Comparison of ENCODE assay signal across 1 cellular context in genomic region chr16:14400978-14401838, GRCh38.
TF ChIP-seq lines count a peak whose summit lies in the region.

No MANE protein-coding gene starts in this region.

TF ChIP-seq in HepG2, 621 proteins besides CTCF, POLR2A, EP300 and RAD21 (continued from another document):
- 0 out of 2 replicates have a peak, but pooled peaks have one; percentile 23 for TF ChIP-seq ZNF563 (CRISPR knock-in tag; IDR thresholded peaks at IDR 0.05)
- 0 out of 2 replicates have a peak, but pooled peaks have one; percentile 19 for TF ChIP-seq ZNF556 (CRISPR knock-in tag; IDR thresholded peaks at IDR 0.05; ENCODE audit: borderline replicate concordance)
- TF ChIP-seq CAMTA2 (CRISPR knock-in tag; IDR thresholded peaks at IDR 0.05; ENCODE audit: borderline replicate concordance): peak; percentile 52; the same call in 1 of the 2 replicates
- TF ChIP-seq ZNF121 (CRISPR knock-in tag; IDR thresholded peaks at IDR 0.05): peak; percentile 92
- TF ChIP-seq, protein P1, sequence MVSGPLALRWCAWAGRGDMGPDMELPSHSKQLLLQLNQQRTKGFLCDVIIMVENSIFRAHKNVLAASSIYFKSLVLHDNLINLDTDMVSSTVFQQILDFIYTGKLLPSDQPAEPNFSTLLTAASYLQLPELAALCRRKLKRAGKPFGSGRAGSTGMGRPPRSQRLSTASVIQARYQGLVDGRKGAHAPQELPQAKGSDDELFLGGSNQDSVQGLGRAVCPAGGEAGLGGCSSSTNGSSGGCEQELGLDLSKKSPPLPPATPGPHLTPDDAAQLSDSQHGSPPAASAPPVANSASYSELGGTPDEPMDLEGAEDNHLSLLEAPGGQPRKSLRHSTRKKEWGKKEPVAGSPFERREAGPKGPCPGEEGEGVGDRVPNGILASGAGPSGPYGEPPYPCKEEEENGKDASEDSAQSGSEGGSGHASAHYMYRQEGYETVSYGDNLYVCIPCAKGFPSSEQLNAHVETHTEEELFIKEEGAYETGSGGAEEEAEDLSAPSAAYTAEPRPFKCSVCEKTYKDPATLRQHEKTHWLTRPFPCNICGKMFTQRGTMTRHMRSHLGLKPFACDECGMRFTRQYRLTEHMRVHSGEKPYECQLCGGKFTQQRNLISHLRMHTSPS (CRISPR knock-in tag; IDR thresholded peaks at IDR 0.05; ENCODE audit: low read depth): peak; percentile 34; the same call in 1 of the 2 replicates
